Comparison of ENCODE assay signal across 8 cellular contexts in the genomic region with DNA sequence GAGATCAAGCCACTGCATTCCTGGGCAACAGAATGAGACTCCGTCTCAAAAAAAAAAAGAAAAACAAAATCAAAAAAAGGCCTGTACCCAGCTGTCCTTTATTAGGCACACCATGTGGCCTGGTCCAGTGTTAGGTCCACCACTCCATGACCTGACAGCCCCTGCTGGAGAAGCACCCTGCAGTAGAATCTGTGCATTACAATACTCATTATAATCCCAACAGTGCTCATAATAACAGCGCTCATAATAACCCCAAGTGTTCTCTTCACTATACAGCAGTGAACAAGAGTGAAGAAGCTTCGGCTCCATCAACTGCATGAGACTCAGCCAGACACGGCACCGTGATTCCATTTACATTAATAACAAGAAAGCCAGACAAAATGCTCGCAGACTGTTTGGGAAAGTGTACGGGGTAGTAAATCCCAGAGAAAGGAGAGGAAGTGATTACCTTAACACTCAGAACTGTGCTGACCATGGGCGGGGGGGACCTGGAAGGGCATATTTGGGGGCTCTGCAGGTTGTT. TPM values are rescaled to one million over a fixed set of nuclear protein-coding genes. Genes with fewer than 3 reads are reported as not detected.
DNase-seq lines count a peak whose midpoint lies in the region; ATAC-seq and TF ChIP-seq lines count a peak whose summit lies in the region.

No MANE protein-coding gene starts in this region.

- H3K9me3 ChIP-seq in DND-41 (ENCODE audit: insufficient read depth, low read length, severe bottlenecking) (no peaks in the 10 kb centered on the region), duodenal mucosa (ENCODE audit: control insufficient read depth in 1 of 2, low read length in 2 of 2) (no peaks in the 10 kb centered on the region), psoas muscle (no peaks in the 10 kb centered on the region)

- no peaks in the 10 kb centered on the region for H3K36me3 ChIP-seq in DND-41 (ENCODE audit: insufficient read depth, low read length)
- peaks cover 17 to 19% of the 10 kb centered on the region in 2 donors for H3K36me3 ChIP-seq in duodenal mucosa (ENCODE audit: control insufficient read depth in 1 of 2, insufficient read depth in 2 of 2, low read length in 2 of 2)
- H3K36me3 ChIP-seq in psoas muscle (ENCODE audit: insufficient read depth in 1 of 2, low read depth in 1 of 2), result no peaks in the 10 kb centered on the region

- H3K4me3 ChIP-seq in DND-41 (ENCODE audit: low read depth in 1 of 2, low read length in 2 of 2) (no peak overlapping the region), duodenal mucosa (ENCODE audit: low read depth in 1 of 2, low read length in 2 of 2) (peak overlapping the region; percentile 36 to 61), psoas muscle (peak overlapping the region; percentile 52)

- no peak for ATAC-seq in DND-41 (ENCODE audit: insufficient read depth, low read depth)
- peak in 1 of 4 donors; percentile 3 for ATAC-seq in psoas muscle
- ATAC-seq in HG02763 (IDR thresholded peaks at IDR 0.05; ENCODE audit: unreplicated experiment), result no peak

- H2AFZ ChIP-seq in DND-41 (ENCODE audit: low read depth, low read length), result peak overlapping the region; percentile 100

- H3K4me1 ChIP-seq in DND-41 (ENCODE audit: insufficient read depth, low read length), result peaks cover 27% of the 10 kb centered on the region
- peaks cover 26% of the 10 kb centered on the region in 2 donors for H3K4me1 ChIP-seq in duodenal mucosa (ENCODE audit: control insufficient read depth in 1 of 2, insufficient read depth in 2 of 2, low read length in 2 of 2)
- H3K4me1 ChIP-seq in psoas muscle, result peaks cover 6% of the 10 kb centered on the region

- H3K36me3 Mint-ChIP-seq in IgD-negative memory B cell, result no peaks in the 10 kb centered on the region

- peaks cover 15 to 19% (median 15%) of the 10 kb centered on the region in 3 donors for H3K4me1 Mint-ChIP-seq in IgD-negative memory B cell

- WGBS in psoas muscle, 3 donors, result 75 to 85% (median 77%) methylated on average over 8 of the region's 8 CpGs

- intact Hi-C loops in psoas muscle (cut with DNase I), result no loop called here

- H3K4me2 ChIP-seq in DND-41 (ENCODE audit: insufficient read depth, low read length), result peak overlapping the region; percentile 81

- H3K9me3 Mint-ChIP-seq in IgD-negative memory B cell, result no peaks in the 10 kb centered on the region

- peak overlapping the region; percentile 20 to 91 (median 74) for H3K27ac Mint-ChIP-seq in IgD-negative memory B cell

- H3K79me2 ChIP-seq in DND-41 (ENCODE audit: insufficient read depth, low read length), result no peaks in the 10 kb centered on the region

- H4K20me1 ChIP-seq in DND-41 (ENCODE audit: insufficient read depth, low read length), result no peaks in the 10 kb centered on the region

- TF ChIP-seq CTCF in DND-41 (IDR thresholded peaks at IDR 0.05; ENCODE audit: borderline replicate concordance, extremely low read depth, low read length, poor library complexity, severe bottlenecking) (no peak), psoas muscle (IDR thresholded peaks at IDR 0.05) (no peak)

- H3K27ac ChIP-seq in DND-41 (ENCODE audit: low read length) (peak overlapping the region; percentile 47), duodenal mucosa (ENCODE audit: low read depth, low read length) (peak overlapping the region; percentile 85), psoas muscle (peak overlapping the region; percentile 76)

- in situ Hi-C loops in G401 (cut with HindIII; ENCODE audit: low sequenced_read_pairs), result no loop called here

- DNase-seq in DND-41, result no peak
- DNase-seq in psoas muscle, result no peak
- no peak for DNase-seq in central memory CD4-positive, alpha-beta T cell
- DNase-seq in G401 (ENCODE audit: low spot score), result no peak
- no peak for DNase-seq in NCI-H1105 (lab: John Stamatoyannopoulos, UW)

- no peaks in the 10 kb centered on the region for H3K27me3 Mint-ChIP-seq in IgD-negative memory B cell

- H3K9ac ChIP-seq in DND-41 (ENCODE audit: low read depth, low read length) (peak overlapping the region; percentile 52), duodenal mucosa (ENCODE audit: low read depth in 1 of 2, low read length in 2 of 2) (peak overlapping the region in 1 of 2 donors; percentile 33)

- H3K27me3 ChIP-seq in DND-41 (ENCODE audit: insufficient read depth, low read length, poor library complexity) (no peaks in the 10 kb centered on the region), duodenal mucosa (ENCODE audit: control insufficient read depth in 1 of 2, insufficient read depth in 2 of 2, low read length in 2 of 2) (no peaks in the 10 kb centered on the region), psoas muscle (ENCODE audit: insufficient read depth in 3 of 3, low read length in 2 of 3) (no peaks in the 10 kb centered on the region)

- no peak overlapping the region for H3K4me3 Mint-ChIP-seq in IgD-negative memory B cell

RNA-seq across cellular contexts. Expression of a gene that starts 8.9 kb away (rescaled TPM):
- polyA plus RNA-seq in IgD-negative memory B cell, result 210 TPM
- 10 to 100 TPM; 34.7 to 71.0 (median 61.1) TPM for total RNA-seq in psoas muscle
- 100 to 1,000 TPM in 1 of 3 donors, 10 to 100 TPM in 2; 23.5 to 174 (median 30.9) TPM for polyA plus RNA-seq in psoas muscle
- 25.3 and 32.4 TPM in 2 replicates for total RNA-seq in G401 (2014; rRNA removed; shearing (Covaris generic))

RNA-seq across cellular contexts. Expression of a gene that starts 29.7 kb away (rescaled TPM):
- polyA plus RNA-seq in IgD-negative memory B cell (3.9 TPM), psoas muscle (10 to 100 TPM; 11.0 to 17.9 (median 15.4) TPM)
- 10 to 100 TPM; 19.5 to 21.6 (median 20.6) TPM for total RNA-seq in psoas muscle
- 15.8 and 20.5 TPM in 2 replicates for total RNA-seq in G401 (2014; rRNA removed; shearing (Covaris generic))

RNA-seq across cellular contexts. Expression of a gene that starts 37.2 kb away (rescaled TPM):
- 11.4 TPM for polyA plus RNA-seq in IgD-negative memory B cell
- 10 to 100 TPM; 13.2 to 21.9 (median 18.1) TPM for total RNA-seq in psoas muscle
- polyA plus RNA-seq in psoas muscle, result 10 to 100 TPM; 14.9 to 36.1 (median 16.8) TPM
- total RNA-seq in G401 (2014; rRNA removed; shearing (Covaris generic)), result 11.7 and 20.5 TPM in 2 replicates

RNA-seq across cellular contexts. Expression of a gene that starts 42.8 kb away (rescaled TPM):
- 0.15 TPM for polyA plus RNA-seq in IgD-negative memory B cell
- 1 to 10 TPM in 1 of 4 donors, under 1 TPM in 2, not detected in 1; 0.05 to 2.2 (median 0.08) TPM for total RNA-seq in psoas muscle
- under 1 TPM; 0.04 to 0.06 (median 0.05) TPM for polyA plus RNA-seq in psoas muscle
- 1.6 and 2.3 TPM in 2 replicates for total RNA-seq in G401 (2014; rRNA removed; shearing (Covaris generic))

RNA-seq across cellular contexts. Expression of a gene that starts 48.4 kb away (rescaled TPM):
- not detected for polyA plus RNA-seq in IgD-negative memory B cell
- total RNA-seq in psoas muscle, result not detected
- polyA plus RNA-seq in psoas muscle, result not detected
- 0.54 and 0.80 TPM in 2 replicates for total RNA-seq in G401 (2014; rRNA removed; shearing (Covaris generic))

Comparison
In these comparisons a context has a peak if more than half of its experiments do, and no peak if none do; other contexts are left out.
1. H3K4me3 ChIP-seq: peak in duodenal mucosa (2 of 2) and psoas muscle (single experiment); none in DND-41 (0 of 2).
2. Peak in every context shown above with its lines, with median percentiles within 50 percentile points of each other: H3K27ac ChIP-seq.